Comparison of ENCODE assay signal across 11 cellular contexts in the genomic region with DNA sequence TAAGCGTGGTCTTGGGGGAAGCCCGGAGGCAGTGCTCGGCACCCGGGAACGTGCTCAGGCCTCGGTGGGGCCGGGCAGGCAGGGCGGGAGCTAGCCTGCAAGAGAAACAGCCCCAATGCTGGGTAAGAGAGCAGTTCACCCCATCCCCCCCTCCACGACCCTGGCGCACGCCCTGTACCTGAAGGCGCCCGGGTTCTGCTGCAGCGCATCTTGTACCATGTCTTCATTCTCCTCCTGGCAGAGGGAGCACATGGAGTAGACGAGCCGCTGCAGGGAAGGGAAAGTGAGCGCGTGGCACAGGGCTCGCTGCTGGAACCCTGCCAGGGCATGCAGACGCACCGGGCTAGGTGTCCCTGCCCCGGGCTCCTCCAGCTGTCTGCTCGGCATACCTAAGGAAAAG. TPM values are rescaled to one million over a fixed set of nuclear protein-coding genes. Genes with fewer than 3 reads are reported as not detected.
A peak's percentile ranks its signal among the peaks of the same experiment; 100 is the strongest.
DNase-seq lines count a peak whose midpoint lies in the region; ATAC-seq, FAIRE-seq and TF ChIP-seq lines count a peak whose summit lies in the region.
"Not testable (repeated sequence)": the region's sequence is repeated elsewhere in the genome, so short reads cannot be mapped to it uniquely, and the experiment has no call there.
"Had no signal": no experiment of that assay in that cellular context is flagged by ENCODE, and none has a peak within 500 bp of the region (broad histone marks: within the 10 kb centered on the region; RNA-seq: fewer than 3 reads in every experiment).

No MANE protein-coding gene starts in this region.

- H3K27me3 Mint-ChIP-seq in activated CD4-positive, alpha-beta T cell treated with anti-CD3 and anti-CD28 coated beads, Interleukin-2, amount 10 ng/mL, durations not matched to agents 24 days and 14 days, result not testable (repeated sequence)

- not testable (repeated sequence) for FAIRE-seq in K562 (lab: Jason Lieb, UNC)

- H3K4me3 ChIP-seq in Panc1 (ENCODE audit: low read depth in 2 of 2, low read length in 2 of 2); K562; psoas muscle: not testable (repeated sequence)

- H4K20me1 ChIP-seq in K562 (replicated peaks; ENCODE audit: control insufficient read depth, insufficient read depth, low read length), result not testable (repeated sequence)

- in situ Hi-C loops in Panc1 (cut with HindIII; ENCODE audit: low pct_unique_long_range_greater_than_20kb, low sequenced_read_pairs), result not testable (repeated sequence)
- in situ Hi-C loops in K562 (cut with MboI), result loop anchor here (10.0 kb wide), 1 partner anchor 496 kb away; no protein-coding TSS in a partner anchor

- TF ChIP-seq EP300 in K562 (IDR thresholded peaks at IDR 0.05; ENCODE audit: low read length), result not testable (repeated sequence)

- not testable (repeated sequence) for TF ChIP-seq POLR2A in K562 (conservative IDR thresholded peaks at IDR 0.05)

- H3K9me3 ChIP-seq in Panc1 (ENCODE audit: control insufficient read depth, insufficient read depth, low read depth, low read length); K562 (replicated peaks; ENCODE audit: control insufficient read depth, insufficient read depth, low read depth, low read length); psoas muscle: not testable (repeated sequence)

- intact Hi-C loops in Panc1 (cut with micrococcal nuclease; ENCODE audit: unreplicated experiment); activated CD4-positive, alpha-beta T cell treated with anti-CD3 and anti-CD28 coated beads, Interleukin-2, amount 10 ng/mL, durations not matched to agents 24 days and 14 days (cut with micrococcal nuclease); K562 (cut with micrococcal nuclease); psoas muscle (cut with DNase I): not testable (repeated sequence)

- not testable (repeated sequence) for TF ChIP-seq CTCF in Panc1 (IDR thresholded peaks at IDR 0.05); K562 (IDR thresholded peaks at IDR 0.05 in 2 of 3, conservative IDR thresholded peaks at IDR 0.05 in 1 of 3; ENCODE audit: insufficient read depth in 2 of 3, low read depth in 1 of 3, low read length in 3 of 3); psoas muscle (IDR thresholded peaks at IDR 0.05)

- peak; percentile 58 for DNase-seq in DMS 273 (lab: John Stamatoyannopoulos, UW; ENCODE audit: unreplicated experiment)
- DNase-seq in Panc1 (ENCODE audit: low read depth, low spot score); activated CD4-positive, alpha-beta T cell treated with anti-CD3 and anti-CD28 coated beads, Interleukin-2, amount 10 ng/mL, durations not matched to agents 24 days and 14 days; K562 (ENCODE audit: extremely low read depth in 1 of 4, low spot score in 3 of 4); left lobe of liver (ENCODE audit: low spot score): not testable (repeated sequence)
- peak in 1 of 2 donors; percentile 23 for DNase-seq in psoas muscle

- TF ChIP-seq RAD21 in K562 (CRISPR knock-in tag; conservative IDR thresholded peaks at IDR 0.05 in 1 of 2, IDR thresholded peaks at IDR 0.05 in 1 of 2), result not testable (repeated sequence)

- H3K4me3 Mint-ChIP-seq in activated CD4-positive, alpha-beta T cell treated with anti-CD3 and anti-CD28 coated beads, Interleukin-2, amount 10 ng/mL, durations not matched to agents 24 days and 14 days, result not testable (repeated sequence)

- H3K79me2 ChIP-seq in K562 (ENCODE audit: control insufficient read depth, insufficient read depth, low read length), result not testable (repeated sequence)

- not testable (repeated sequence) for H3K9ac ChIP-seq in K562 (ENCODE audit: insufficient read depth in 1 of 2, low read depth in 2 of 2, low read length in 2 of 2)

- H3K27me3 ChIP-seq in Panc1 (ENCODE audit: control insufficient read depth, insufficient read depth, low read length); K562 (ENCODE audit: control insufficient read depth in 2 of 2, insufficient read depth in 2 of 2, low read length in 2 of 2); psoas muscle (ENCODE audit: insufficient read depth in 3 of 3, low read length in 2 of 3): not testable (repeated sequence)

- CTCF ChIA-PET in Panc1 (lab: Charles Lee); K562 (lab: Yijun Ruan, JAX; ENCODE audit: low intra/inter-chr PET ratio): not testable (repeated sequence)

- H3K27ac ChIP-seq in Panc1 (ENCODE audit: low read length); K562 (ENCODE audit: extremely low read depth, low read depth, low read length); psoas muscle: not testable (repeated sequence)

- not testable (repeated sequence) for H3K4me1 Mint-ChIP-seq in activated CD4-positive, alpha-beta T cell treated with anti-CD3 and anti-CD28 coated beads, Interleukin-2, amount 10 ng/mL, durations not matched to agents 24 days and 14 days

- peaks cover 12% of the 10 kb centered on the region for H3K36me3 Mint-ChIP-seq in activated CD4-positive, alpha-beta T cell treated with anti-CD3 and anti-CD28 coated beads, Interleukin-2, amount 10 ng/mL, durations not matched to agents 24 days and 14 days (ENCODE audit: low read depth)

- POLR2A ChIA-PET in Panc1 (lab: Charles Lee); K562 (lab: Yijun Ruan, JAX): not testable (repeated sequence)

- not testable (repeated sequence) for H3K9me1 ChIP-seq in K562 (ENCODE audit: control insufficient read depth, insufficient read depth, low read length)

- not testable (repeated sequence) for H3K9me3 Mint-ChIP-seq in activated CD4-positive, alpha-beta T cell treated with anti-CD3 and anti-CD28 coated beads, Interleukin-2, amount 10 ng/mL, durations not matched to agents 24 days and 14 days

- H3K27ac Mint-ChIP-seq in activated CD4-positive, alpha-beta T cell treated with anti-CD3 and anti-CD28 coated beads, Interleukin-2, amount 10 ng/mL, durations not matched to agents 24 days and 14 days, result peak overlapping the region; percentile 34

- not testable (repeated sequence) for H2AFZ ChIP-seq in K562 (ENCODE audit: low read depth, low read length)

- H3K36me3 ChIP-seq in Panc1 (ENCODE audit: control insufficient read depth, insufficient read depth, low read length), result not testable (repeated sequence)
- H3K36me3 ChIP-seq in K562 (ENCODE audit: control insufficient read depth, insufficient read depth, low read length), result peaks cover 23% of the 10 kb centered on the region; the same call in 1 of the 3 replicates
- peaks cover 0 to 26% of the 10 kb centered on the region in 2 donors for H3K36me3 ChIP-seq in psoas muscle (ENCODE audit: insufficient read depth in 1 of 2, low read depth in 1 of 2)

- not testable (repeated sequence) for H3K4me1 ChIP-seq in Panc1 (ENCODE audit: control insufficient read depth, insufficient read depth, low read length); K562 (replicated peaks in 1 of 2; ENCODE audit: control insufficient read depth in 2 of 2, insufficient read depth in 2 of 2, low read length in 2 of 2); psoas muscle

- WGBS in K562 (ENCODE audit: insufficient coverage, low coverage, missing lambda C conversion rate), result 100% methylated on average over 12 of the region's 23 CpGs
- WGBS in psoas muscle, 3 donors, result 55 to 73% (median 58%) methylated on average over 15 to 18 of the region's 23 CpGs

- BruUV-seq in Panc1 (replicated peaks; lab: Mats Ljungman, UMichigan); K562 (replicated peaks; lab: Mats Ljungman, UMichigan): not testable (repeated sequence)

- ATAC-seq in Panc1 (peak; percentile 10; the same call in 1 of the 2 replicates), left lobe of liver (peak; percentile 45), psoas muscle (peak; percentile 7 to 46 (median 16))
- ATAC-seq in K562, result not testable (repeated sequence)

- not testable (repeated sequence) for H3K4me2 ChIP-seq in K562 (ENCODE audit: insufficient read depth, low read length)

RNA-seq across cellular contexts. Expression of a gene that starts 20.6 kb away (rescaled TPM):
- total RNA-seq in Panc1 (2021; ENCODE audit: unreplicated experiment) (0.46 TPM), K562 (2014; rRNA removed) (not detected in 2 replicates), K562 (2014; rRNA removed; fragmentation: Illumina TruSeq; extraction: Trizol) (not detected in 2 replicates), K562 (2015; rRNA removed; fragmentation: Illumina TruSeq; extraction: Trizol) (not detected in 2 replicates), K562 (2021) (not detected in 2 replicates), left lobe of liver (0.78 TPM), psoas muscle (under 1 TPM in 1 of 4 donors, not detected in 3; 0.36 TPM)
- polyA plus RNA-seq in Panc1 (2012; ENCODE audit: insufficient read length), result 2.4 TPM
- 0.33 and 2.1 TPM in 2 replicates for total RNA-seq in activated CD4-positive, alpha-beta T cell treated with anti-CD3 and anti-CD28 coated beads, Interleukin-2, amount 10 ng/mL, durations not matched to agents 24 days and 14 days
- not detected in 2 replicates for total RNA-seq in K562 (2011; cell fraction: chromatin; rRNA removed; ENCODE audit: low replicate concordance)
- not detected in 2 replicates for total RNA-seq in K562 (2011; cell fraction: nucleolus; rRNA removed)
- total RNA-seq in K562 (2011; cell fraction: nucleoplasm; rRNA removed), result not detected in 2 replicates
- polyA plus RNA-seq in K562 (2011; rRNA removed) (not detected in 2 replicates), K562 (2014; fragmentation: Illumina TruSeq; extraction: Trizol) (not detected in 2 replicates), K562 (2014; fragmentation: Nextera tagmentation; extraction: Ambion mirVana) (not detected), K562 (2014; rRNA removed) (not detected in 2 replicates), psoas muscle (under 1 TPM; 0.06 to 0.34 (median 0.07) TPM)
- not detected in 2 replicates for polyA plus RNA-seq in K562 (2011; cell fraction: cytosol; rRNA removed)
- 0.18 TPM in 1 of 2 replicates, not detected in the other for polyA plus RNA-seq in K562 (2011; cell fraction: nucleus; rRNA removed)
- 0.58 TPM in 1 of 2 replicates, not detected in the other for polyA plus RNA-seq in K562 (2012)
- not detected in 2 replicates for polyA minus RNA-seq in K562 (2011; rRNA and poly(A)+ RNA removed)
- not detected in 2 replicates for polyA minus RNA-seq in K562 (2011; cell fraction: cytosol; rRNA and poly(A)+ RNA removed)
- polyA minus RNA-seq in K562 (2011; cell fraction: nucleus; rRNA and poly(A)+ RNA removed), result not detected in 2 replicates
- total RNA-seq: A673, Daoy, G401 had no signal
- polyA plus RNA-seq: AG04450, BJ had no signal

RNA-seq across cellular contexts. Expression of a gene that starts 23.8 kb away (rescaled TPM):
- 62.4 TPM for total RNA-seq in Panc1 (2021; ENCODE audit: unreplicated experiment)
- 53.1 TPM for polyA plus RNA-seq in Panc1 (2012; ENCODE audit: insufficient read length)
- total RNA-seq in activated CD4-positive, alpha-beta T cell treated with anti-CD3 and anti-CD28 coated beads, Interleukin-2, amount 10 ng/mL, durations not matched to agents 24 days and 14 days, result 69.7 and 70.2 TPM in 2 replicates
- 70.8 and 99.4 TPM in 2 replicates for total RNA-seq in K562 (2011; cell fraction: chromatin; rRNA removed; ENCODE audit: low replicate concordance)
- total RNA-seq in K562 (2011; cell fraction: nucleolus; rRNA removed), result 62.4 and 63.6 TPM in 2 replicates
- 76.9 and 115 TPM in 2 replicates for total RNA-seq in K562 (2011; cell fraction: nucleoplasm; rRNA removed)
- total RNA-seq in K562 (2014; rRNA removed), result 10.8 and 17.5 TPM in 2 replicates
- total RNA-seq in K562 (2014; rRNA removed; fragmentation: Illumina TruSeq; extraction: Trizol), result 14.5 and 14.6 TPM in 2 replicates
- total RNA-seq in K562 (2015; rRNA removed; fragmentation: Illumina TruSeq; extraction: Trizol), result 12.5 and 16.0 TPM in 2 replicates
- total RNA-seq in K562 (2021), result 99.6 and 112 TPM in 2 replicates
- 8.7 and 10.2 TPM in 2 replicates for polyA plus RNA-seq in K562 (2011; rRNA removed)
- polyA plus RNA-seq in K562 (2011; cell fraction: cytosol; rRNA removed), result 10.1 and 14.9 TPM in 2 replicates
- 25.1 and 42.7 TPM in 2 replicates for polyA plus RNA-seq in K562 (2011; cell fraction: nucleus; rRNA removed)
- polyA plus RNA-seq in K562 (2012), result 63.1 and 66.9 TPM in 2 replicates
- polyA plus RNA-seq in K562 (2014; fragmentation: Illumina TruSeq; extraction: Trizol), result 87.0 and 95.4 TPM in 2 replicates
- 1 to 10 TPM; 3.6 to 3.8 TPM for polyA plus RNA-seq in K562 (2014; fragmentation: Nextera tagmentation; extraction: Ambion mirVana)
- polyA plus RNA-seq in K562 (2014; rRNA removed), result 32.9 and 38.7 TPM in 2 replicates
- 14.0 and 17.1 TPM in 2 replicates for polyA minus RNA-seq in K562 (2011; rRNA and poly(A)+ RNA removed)
- 33.3 and 39.8 TPM in 2 replicates for polyA minus RNA-seq in K562 (2011; cell fraction: cytosol; rRNA and poly(A)+ RNA removed)
- 13.3 and 15.6 TPM in 2 replicates for polyA minus RNA-seq in K562 (2011; cell fraction: nucleus; rRNA and poly(A)+ RNA removed)
- total RNA-seq in left lobe of liver, result 16.8 TPM
- total RNA-seq in psoas muscle, result 10 to 100 TPM; 16.6 to 28.1 (median 21.1) TPM
- 10 to 100 TPM in 1 of 3 donors, 1 to 10 TPM in 2; 8.0 to 18.0 (median 9.3) TPM for polyA plus RNA-seq in psoas muscle
